Comparison of ENCODE assay signal across 22 cellular contexts in genomic region chr17:49734666-49735490, GRCh38. TPM values are rescaled to one million over a fixed set of nuclear protein-coding genes. Genes with fewer than 3 reads are reported as not detected.
DNase-seq lines count a peak whose midpoint lies in the region; ATAC-seq lines count a peak whose summit lies in the region.
"Had no signal": no experiment of that assay in that cellular context is flagged by ENCODE, and none has a peak within 500 bp of the region (broad histone marks: within the 10 kb centered on the region; RNA-seq: fewer than 3 reads in every experiment).

No MANE protein-coding gene starts in this region.

- no peaks in the 10 kb centered on the region for H3K9me3 Mint-ChIP-seq in activated naive CD4-positive, alpha-beta T cell treated with anti-CD3 and anti-CD28 coated beads, Interleukin-2, amount 50 U/mL, for 24 hours
- H3K9me3 Mint-ChIP-seq in IgD-negative memory B cell: no peaks in the 10 kb centered on the region
- H3K9me3 Mint-ChIP-seq in activated CD4-positive, alpha-beta memory T cell treated with anti-CD3 and anti-CD28 coated beads, Interleukin-2, amount 10 ng/mL, durations not matched to agents 7 days and 5 days: no peaks in the 10 kb centered on the region
- H3K9me3 Mint-ChIP-seq in natural killer cell treated with Interleukin-12 subunit alpha and Interleukin-12 subunit beta and Interleukin-15 and Interleukin-18, amount 100 ng/mL, for 72 hours: no peaks in the 10 kb centered on the region

- H3K36me3 Mint-ChIP-seq in activated naive CD4-positive, alpha-beta T cell treated with anti-CD3 and anti-CD28 coated beads, Interleukin-2, amount 50 U/mL, for 24 hours: peaks cover 14% of the 10 kb centered on the region
- H3K36me3 Mint-ChIP-seq in IgD-negative memory B cell: peaks cover 4% of the 10 kb centered on the region
- H3K36me3 Mint-ChIP-seq in activated CD4-positive, alpha-beta memory T cell treated with anti-CD3 and anti-CD28 coated beads, Interleukin-2, amount 10 ng/mL, durations not matched to agents 7 days and 5 days (ENCODE audit: low read depth): peaks cover 64% of the 10 kb centered on the region
- H3K36me3 Mint-ChIP-seq in natural killer cell treated with Interleukin-12 subunit alpha and Interleukin-12 subunit beta and Interleukin-15 and Interleukin-18, amount 100 ng/mL, for 72 hours: peaks cover 4% of the 10 kb centered on the region

- no peak overlapping the region for H3K4me3 Mint-ChIP-seq in activated naive CD4-positive, alpha-beta T cell treated with anti-CD3 and anti-CD28 coated beads, Interleukin-2, amount 50 U/mL, for 24 hours
- no peak overlapping the region for H3K4me3 Mint-ChIP-seq in IgD-negative memory B cell
- H3K4me3 Mint-ChIP-seq in activated CD4-positive, alpha-beta memory T cell treated with anti-CD3 and anti-CD28 coated beads, Interleukin-2, amount 10 ng/mL, durations not matched to agents 7 days and 5 days: no peak overlapping the region
- H3K4me3 Mint-ChIP-seq in natural killer cell treated with Interleukin-12 subunit alpha and Interleukin-12 subunit beta and Interleukin-15 and Interleukin-18, amount 100 ng/mL, for 72 hours: no peak overlapping the region

- no peak for DNase-seq in activated naive CD4-positive, alpha-beta T cell treated with anti-CD3 and anti-CD28 coated beads, Interleukin-2, amount 50 U/mL, for 16 hours
- no peak for DNase-seq in activated CD4-positive, alpha-beta memory T cell treated with anti-CD3 and anti-CD28 coated beads, Interleukin-2, amount 10 ng/mL, durations not matched to agents 7 days and 5 days
- no peak for DNase-seq in natural killer cell treated with Interleukin-12 subunit alpha and Interleukin-12 subunit beta and Interleukin-15 and Interleukin-18, amount 100 ng/mL, for 72 hours (ENCODE audit: low spot score)
- DNase-seq in NCI-H1694 treated with DMSO at 0.1 percent for 48 hours (lab: John Stamatoyannopoulos, UW) (no peak), NCI-H2081 (lab: John Stamatoyannopoulos, UW) (no peak)
- DNase-seq: activated CD4-positive, CD25-positive, alpha-beta regulatory T cell treated with anti-CD3 and anti-CD28 coated beads, Interleukin-2, amount 50 U/mL, for 72 hours; adrenal gland; brain microvascular endothelial cell; colonic mucosa; DMS79 treated with DMSO at 0.1 percent for 48 hours; kidney glomerular epithelial cell; NCI-H1417 treated with DMSO at 0.1 percent for 48 hours; NCI-H2171 treated with DMSO at 0.1 percent for 48 hours; NCI-H526; occipital lobe; stimulated activated CD4-positive, alpha-beta T cell treated with anti-CD3 and anti-CD28 coated beads, Interleukin-2, amount 100 ng/mL, for 48 hours; stimulated activated naive CD4-positive, alpha-beta T cell had no signal

- H3K27me3 Mint-ChIP-seq in activated naive CD4-positive, alpha-beta T cell treated with anti-CD3 and anti-CD28 coated beads, Interleukin-2, amount 50 U/mL, for 24 hours: no peaks in the 10 kb centered on the region
- H3K27me3 Mint-ChIP-seq in IgD-negative memory B cell: no peaks in the 10 kb centered on the region
- no peaks in the 10 kb centered on the region for H3K27me3 Mint-ChIP-seq in activated CD4-positive, alpha-beta memory T cell treated with anti-CD3 and anti-CD28 coated beads, Interleukin-2, amount 10 ng/mL, durations not matched to agents 7 days and 5 days
- no peaks in the 10 kb centered on the region for H3K27me3 Mint-ChIP-seq in natural killer cell treated with Interleukin-12 subunit alpha and Interleukin-12 subunit beta and Interleukin-15 and Interleukin-18, amount 100 ng/mL, for 72 hours

- POLR2A ChIA-PET in activated CD4-positive, alpha-beta memory T cell treated with anti-CD3 and anti-CD28 coated beads, Interleukin-2, amount 10 ng/mL, durations not matched to agents 7 days and 5 days (lab: Charles Lee): interaction anchor here (1.0 to 1.6 kb wide), 2 partner anchors 12 to 27 kb away, joined by 3 to 4 read pairs; no protein-coding TSS in a partner anchor

- CTCF ChIA-PET in activated CD4-positive, alpha-beta memory T cell treated with anti-CD3 and anti-CD28 coated beads, Interleukin-2, amount 10 ng/mL, durations not matched to agents 7 days and 5 days (lab: Charles Lee): interaction anchor here (1.3 kb wide), 1 partner anchor 26 kb away, joined by 7 read pairs; no protein-coding TSS in a partner anchor

- ATAC-seq in natural killer cell treated with Interleukin-12 subunit alpha and Interleukin-12 subunit beta and Interleukin-15 and Interleukin-18, amount 100 ng/mL, for 72 hours: no peak
- ATAC-seq in HG02763 (IDR thresholded peaks at IDR 0.05; ENCODE audit: unreplicated experiment): no peak
- ATAC-seq: GM12878, HCT116 had no signal

- peak overlapping the region; percentile 87 for H3K27ac Mint-ChIP-seq in activated naive CD4-positive, alpha-beta T cell treated with anti-CD3 and anti-CD28 coated beads, Interleukin-2, amount 50 U/mL, for 24 hours
- peak overlapping the region in 2 of 3 donors; percentile 44 to 99 for H3K27ac Mint-ChIP-seq in IgD-negative memory B cell
- H3K27ac Mint-ChIP-seq in activated CD4-positive, alpha-beta memory T cell treated with anti-CD3 and anti-CD28 coated beads, Interleukin-2, amount 10 ng/mL, durations not matched to agents 7 days and 5 days: peak overlapping the region; percentile 10
- H3K27ac Mint-ChIP-seq in natural killer cell treated with Interleukin-12 subunit alpha and Interleukin-12 subunit beta and Interleukin-15 and Interleukin-18, amount 100 ng/mL, for 72 hours: peak overlapping the region; percentile 97 to 100

- H3K4me1 Mint-ChIP-seq in activated naive CD4-positive, alpha-beta T cell treated with anti-CD3 and anti-CD28 coated beads, Interleukin-2, amount 50 U/mL, for 24 hours: peaks cover 84% of the 10 kb centered on the region
- H3K4me1 Mint-ChIP-seq in IgD-negative memory B cell: peaks cover 40 to 51% (median 42%) of the 10 kb centered on the region in 3 donors
- H3K4me1 Mint-ChIP-seq in activated CD4-positive, alpha-beta memory T cell treated with anti-CD3 and anti-CD28 coated beads, Interleukin-2, amount 10 ng/mL, durations not matched to agents 7 days and 5 days: peaks cover 58% of the 10 kb centered on the region
- H3K4me1 Mint-ChIP-seq in natural killer cell treated with Interleukin-12 subunit alpha and Interleukin-12 subunit beta and Interleukin-15 and Interleukin-18, amount 100 ng/mL, for 72 hours (ENCODE audit: low read depth in 2 of 2): peaks cover 56 to 67% of the 10 kb centered on the region in 2 donors

RNA-seq across cellular contexts. Expression of gene SLC35B1, which starts 27.1 kb away (rescaled TPM):
- polyA plus RNA-seq in IgD-negative memory B cell: 27.7 TPM
- total RNA-seq in activated CD4-positive, alpha-beta memory T cell treated with anti-CD3 and anti-CD28 coated beads, Interleukin-2, amount 10 ng/mL, durations not matched to agents 7 days and 5 days: 10 to 100 TPM; 50.4 TPM
- total RNA-seq in natural killer cell treated with Interleukin-12 subunit alpha and Interleukin-12 subunit beta and Interleukin-15 and Interleukin-18, amount 100 ng/mL, for 72 hours: 100 to 1,000 TPM in 1 of 2 donors, 10 to 100 TPM in 1; 90.9 to 115 TPM

RNA-seq across cellular contexts. Expression of gene FAM117A, which starts 29.1 kb away (rescaled TPM):
- 81.6 TPM for polyA plus RNA-seq in IgD-negative memory B cell
- 10 to 100 TPM; 61.0 to 62.0 TPM for total RNA-seq in activated CD4-positive, alpha-beta memory T cell treated with anti-CD3 and anti-CD28 coated beads, Interleukin-2, amount 10 ng/mL, durations not matched to agents 7 days and 5 days
- total RNA-seq in natural killer cell treated with Interleukin-12 subunit alpha and Interleukin-12 subunit beta and Interleukin-15 and Interleukin-18, amount 100 ng/mL, for 72 hours: 10 to 100 TPM; 22.4 to 36.4 TPM

RNA-seq across cellular contexts. Expression of gene KAT7, which starts 53.6 kb away (rescaled TPM):
- 48.6 TPM for polyA plus RNA-seq in IgD-negative memory B cell
- 10 to 100 TPM; 79.8 to 80.2 TPM for total RNA-seq in activated CD4-positive, alpha-beta memory T cell treated with anti-CD3 and anti-CD28 coated beads, Interleukin-2, amount 10 ng/mL, durations not matched to agents 7 days and 5 days
- total RNA-seq in natural killer cell treated with Interleukin-12 subunit alpha and Interleukin-12 subunit beta and Interleukin-15 and Interleukin-18, amount 100 ng/mL, for 72 hours: 10 to 100 TPM; 75.8 to 98.5 TPM

RNA-seq across cellular contexts. Expression of gene SPOP, which starts 57.0 kb away (rescaled TPM):
- 90.5 TPM for polyA plus RNA-seq in IgD-negative memory B cell
- total RNA-seq in activated CD4-positive, alpha-beta memory T cell treated with anti-CD3 and anti-CD28 coated beads, Interleukin-2, amount 10 ng/mL, durations not matched to agents 7 days and 5 days: 10 to 100 TPM; 52.2 to 57.8 TPM
- total RNA-seq in natural killer cell treated with Interleukin-12 subunit alpha and Interleukin-12 subunit beta and Interleukin-15 and Interleukin-18, amount 100 ng/mL, for 72 hours: 10 to 100 TPM; 59.3 to 87.7 TPM

Comparison
In these comparisons a context has a peak if more than half of its experiments do, and no peak if none do; other contexts are left out.
1. H3K27ac Mint-ChIP-seq: peak in every context shown above with its lines; median percentile 98 in natural killer cell treated with Interleukin-12 subunit alpha and Interleukin-12 subunit beta and Interleukin-15 and Interleukin-18, amount 100 ng/mL, for 72 hours; 87 in activated naive CD4-positive, alpha-beta T cell treated with anti-CD3 and anti-CD28 coated beads, Interleukin-2, amount 50 U/mL, for 24 hours; 72 in IgD-negative memory B cell; 10 in activated CD4-positive, alpha-beta memory T cell treated with anti-CD3 and anti-CD28 coated beads, Interleukin-2, amount 10 ng/mL, durations not matched to agents 7 days and 5 days.